Comparison of ENCODE assay signal across 10 cellular contexts in genomic region chr16:4404967-4405696, GRCh38. TPM values are rescaled to one million over a fixed set of nuclear protein-coding genes. Genes with fewer than 3 reads are reported as not detected.
A peak's percentile ranks its signal among the peaks of the same experiment; 100 is the strongest.
DNase-seq lines count a peak whose midpoint lies in the region; ATAC-seq, FAIRE-seq and TF ChIP-seq lines count a peak whose summit lies in the region.
"Had no signal": no experiment of that assay in that cellular context is flagged by ENCODE, and none has a peak within 500 bp of the region (broad histone marks: within the 10 kb centered on the region; RNA-seq: fewer than 3 reads in every experiment).

No MANE protein-coding gene starts in this region.

- no peak for TF ChIP-seq CTCF in K562 (IDR thresholded peaks at IDR 0.05 in 2 of 3, conservative IDR thresholded peaks at IDR 0.05 in 1 of 3; ENCODE audit: insufficient read depth in 2 of 3, low read depth in 1 of 3, low read length in 3 of 3)
- TF ChIP-seq CTCF in spleen (IDR thresholded peaks at IDR 0.05 in 8 of 11, conservative IDR thresholded peaks at IDR 0.05 in 3 of 11), result no peak

- peak overlapping the region; percentile 18 for H3K27ac Mint-ChIP-seq in activated naive CD4-positive, alpha-beta T cell treated with anti-CD3 and anti-CD28 coated beads, Interleukin-2, amount 50 U/mL, for 24 hours

- intact Hi-C loops in K562 (cut with micrococcal nuclease) (loop anchor here (5.0 to 10.0 kb wide), 3 partner anchors 143 to 420 kb away; no protein-coding TSS in a partner anchor), spleen (cut with DNase I; ENCODE audit: low total_unique reads) (loop anchor here (5.0 kb wide), 1 partner anchor 48 kb away; no protein-coding TSS in a partner anchor)

- POLR2A ChIA-PET in K562 (lab: Yijun Ruan, JAX), result interaction anchor here (0.6 to 4.7 kb wide), 7 partner anchors 10 to 1712 kb away, joined by 3 to 35 read pairs (median 3); partner anchors contain the start of gene CORO7

- peaks cover 0 to 32% of the 10 kb centered on the region in 2 experiments; a peak in 2 of 5 replicates for H3K4me1 ChIP-seq in K562 (replicated peaks in 1 of 2; ENCODE audit: control insufficient read depth in 2 of 2, insufficient read depth in 2 of 2, low read length in 2 of 2)
- H3K4me1 ChIP-seq in spleen, result peaks cover 0 to 51% (median 13%) of the 10 kb centered on the region in 6 donors

- TF ChIP-seq POLR2A in K562 (conservative IDR thresholded peaks at IDR 0.05) (no peak), spleen (IDR thresholded peaks at IDR 0.05) (no peak)

- H3K27me3 Mint-ChIP-seq in activated naive CD4-positive, alpha-beta T cell treated with anti-CD3 and anti-CD28 coated beads, Interleukin-2, amount 50 U/mL, for 24 hours, result no peaks in the 10 kb centered on the region

- peaks cover 81% of the 10 kb centered on the region; the same call in 2 of the 3 replicates for H3K36me3 ChIP-seq in K562 (ENCODE audit: control insufficient read depth, insufficient read depth, low read length)
- peaks cover 0 to 100% (median 95%) of the 10 kb centered on the region in 6 donors for H3K36me3 ChIP-seq in spleen

- H3K4me3 ChIP-seq in K562 (no peak overlapping the region), spleen (no peak overlapping the region)
- H3K4me3 ChIP-seq: gastrocnemius medialis, testis had no signal

- H4K20me1 ChIP-seq in K562 (replicated peaks; ENCODE audit: control insufficient read depth, insufficient read depth, low read length), result peaks cover 17% of the 10 kb centered on the region

- H3K9ac ChIP-seq in K562 (ENCODE audit: insufficient read depth in 1 of 2, low read depth in 2 of 2, low read length in 2 of 2), result peak overlapping the region in 1 of 2 experiments; percentile 43; a peak in 2 of 4 replicates

- H2AFZ ChIP-seq in K562 (ENCODE audit: low read depth, low read length), result no peak overlapping the region

- H3K79me2 ChIP-seq in K562 (ENCODE audit: control insufficient read depth, insufficient read depth, low read length), result no peaks in the 10 kb centered on the region; the same call in 2 of the 3 replicates

- no peak for DNase-seq in activated naive CD4-positive, alpha-beta T cell treated with anti-CD3 and anti-CD28 coated beads, Interleukin-2, amount 50 U/mL, for 16 hours
- DNase-seq in K562 (ENCODE audit: extremely low read depth in 1 of 4, low spot score in 3 of 4), result no peak
- peak; percentile 77 for DNase-seq in spleen
- no peak for DNase-seq in NCI-H345 (lab: John Stamatoyannopoulos, UW)
- DNase-seq: gastrocnemius medialis, midbrain, NCI-H524 treated with DMSO at 0.1 percent for 48 hours had no signal

- CTCF ChIA-PET in K562 (lab: Yijun Ruan, JAX; ENCODE audit: low intra/inter-chr PET ratio), result interaction anchor here (0.7 to 6.4 kb wide), 4 partner anchors 46 to 151 kb away, joined by 3 to 70 read pairs (median 6); no protein-coding TSS in a partner anchor

- FAIRE-seq in K562 (lab: Jason Lieb, UNC), result no peak

- WGBS in K562 (ENCODE audit: insufficient coverage, low coverage, missing lambda C conversion rate), result 92% methylated on average over 24 of the region's 24 CpGs
- 86 to 96% (median 90%) methylated on average over 15 to 24 of the region's 24 CpGs for WGBS in spleen, 5 donors

- H3K27me3 ChIP-seq in K562 (ENCODE audit: control insufficient read depth in 2 of 2, insufficient read depth in 2 of 2, low read length in 2 of 2) (no peaks in the 10 kb centered on the region), spleen (replicated peaks in 1 of 7) (no peaks in the 10 kb centered on the region)
- H3K27me3 ChIP-seq: gastrocnemius medialis, testis had no signal

- H3K4me1 Mint-ChIP-seq in activated naive CD4-positive, alpha-beta T cell treated with anti-CD3 and anti-CD28 coated beads, Interleukin-2, amount 50 U/mL, for 24 hours, result peaks cover 7% of the 10 kb centered on the region

- H3K9me3 ChIP-seq in K562 (replicated peaks; ENCODE audit: control insufficient read depth, insufficient read depth, low read depth, low read length) (no peaks in the 10 kb centered on the region), spleen (no peaks in the 10 kb centered on the region)
- H3K9me3 ChIP-seq: gastrocnemius medialis, testis had no signal

- ATAC-seq in K562 (no peak), GM21528 (IDR thresholded peaks at IDR 0.05; ENCODE audit: low FRiP score, unreplicated experiment) (no peak)
- ATAC-seq: gastrocnemius medialis had no signal

- H3K9me3 Mint-ChIP-seq in activated naive CD4-positive, alpha-beta T cell treated with anti-CD3 and anti-CD28 coated beads, Interleukin-2, amount 50 U/mL, for 24 hours, result no peaks in the 10 kb centered on the region

- BruUV-seq in K562 (replicated peaks; lab: Mats Ljungman, UMichigan), result no TSS peak

- no peak overlapping the region for H3K4me2 ChIP-seq in K562 (ENCODE audit: insufficient read depth, low read length)

- H3K36me3 Mint-ChIP-seq in activated naive CD4-positive, alpha-beta T cell treated with anti-CD3 and anti-CD28 coated beads, Interleukin-2, amount 50 U/mL, for 24 hours, result peaks cover 7% of the 10 kb centered on the region

- H3K4me3 Mint-ChIP-seq in activated naive CD4-positive, alpha-beta T cell treated with anti-CD3 and anti-CD28 coated beads, Interleukin-2, amount 50 U/mL, for 24 hours, result no peak overlapping the region

- TF ChIP-seq EP300 in K562 (IDR thresholded peaks at IDR 0.05; ENCODE audit: low read length), result no peak

- H3K9me1 ChIP-seq in K562 (ENCODE audit: control insufficient read depth, insufficient read depth, low read length), result no peaks in the 10 kb centered on the region

- H3K27ac ChIP-seq in K562 (ENCODE audit: extremely low read depth, low read depth, low read length) (no peak overlapping the region), spleen (no peak overlapping the region)
- H3K27ac ChIP-seq: gastrocnemius medialis, testis had no signal

- in situ Hi-C loops in K562 (cut with MboI), result loop anchor here (5.0 kb wide), 1 partner anchor 43 kb away; no protein-coding TSS in a partner anchor

- TF ChIP-seq RAD21 in K562 (CRISPR knock-in tag; conservative IDR thresholded peaks at IDR 0.05 in 1 of 2, IDR thresholded peaks at IDR 0.05 in 1 of 2), result no peak

RNA-seq across cellular contexts. Expression of gene CORO7, which starts 11.3 kb away (rescaled TPM):
- total RNA-seq in K562 (2011; cell fraction: chromatin; rRNA removed; ENCODE audit: low replicate concordance), result 91.2 and 301 TPM in 2 replicates
- 159 and 160 TPM in 2 replicates for total RNA-seq in K562 (2011; cell fraction: nucleolus; rRNA removed)
- 112 and 116 TPM in 2 replicates for total RNA-seq in K562 (2011; cell fraction: nucleoplasm; rRNA removed)
- total RNA-seq in K562 (2014; rRNA removed) (30.5 and 37.8 TPM in 2 replicates), K562 (2014; rRNA removed; fragmentation: Illumina TruSeq; extraction: Trizol) (6.9 and 8.5 TPM in 2 replicates), K562 (2015; rRNA removed; fragmentation: Illumina TruSeq; extraction: Trizol) (18.7 and 21.0 TPM in 2 replicates), K562 (2021) (67.0 and 77.2 TPM in 2 replicates), spleen (100 to 1,000 TPM in 6 of 7 donors, 10 to 100 TPM in 1; 89.9 to 177 (median 149) TPM)
- polyA plus RNA-seq in K562 (2011; rRNA removed) (15.4 and 35.9 TPM in 2 replicates), K562 (2014; fragmentation: Illumina TruSeq; extraction: Trizol) (21.6 and 29.6 TPM in 2 replicates), K562 (2014; fragmentation: Nextera tagmentation; extraction: Ambion mirVana) (under 1 TPM; 0.45 to 0.51 TPM), K562 (2014; rRNA removed) (54.1 and 63.1 TPM in 2 replicates), spleen (10 to 100 TPM; 29.7 to 70.6 (median 50.5) TPM)
- 17.5 and 26.3 TPM in 2 replicates for polyA plus RNA-seq in K562 (2011; cell fraction: cytosol; rRNA removed)
- 184 and 367 TPM in 2 replicates for polyA plus RNA-seq in K562 (2011; cell fraction: nucleus; rRNA removed)
- polyA plus RNA-seq in K562 (2012), result 31.1 and 80.3 TPM in 2 replicates
- 11.1 and 17.7 TPM in 2 replicates for polyA minus RNA-seq in K562 (2011; rRNA and poly(A)+ RNA removed)
- 33.7 and 44.1 TPM in 2 replicates for polyA minus RNA-seq in K562 (2011; cell fraction: cytosol; rRNA and poly(A)+ RNA removed)
- polyA minus RNA-seq in K562 (2011; cell fraction: nucleus; rRNA and poly(A)+ RNA removed), result 52.4 and 63.5 TPM in 2 replicates

RNA-seq across cellular contexts. Expression of gene DNAJA3, which starts 20.5 kb away (rescaled TPM):
- total RNA-seq in K562 (2011; cell fraction: chromatin; rRNA removed; ENCODE audit: low replicate concordance), result 136 and 226 TPM in 2 replicates
- total RNA-seq in K562 (2011; cell fraction: nucleolus; rRNA removed), result 126 and 149 TPM in 2 replicates
- 142 and 159 TPM in 2 replicates for total RNA-seq in K562 (2011; cell fraction: nucleoplasm; rRNA removed)
- total RNA-seq in K562 (2014; rRNA removed) (105 and 143 TPM in 2 replicates), K562 (2014; rRNA removed; fragmentation: Illumina TruSeq; extraction: Trizol) (59.6 and 64.7 TPM in 2 replicates), K562 (2015; rRNA removed; fragmentation: Illumina TruSeq; extraction: Trizol) (77.0 and 78.4 TPM in 2 replicates), K562 (2021) (86.1 and 86.6 TPM in 2 replicates), spleen (10 to 100 TPM; 30.0 to 47.6 (median 35.5) TPM)
- polyA plus RNA-seq in K562 (2011; rRNA removed) (67.0 and 79.0 TPM in 2 replicates), K562 (2014; fragmentation: Illumina TruSeq; extraction: Trizol) (80.0 and 88.3 TPM in 2 replicates), K562 (2014; fragmentation: Nextera tagmentation; extraction: Ambion mirVana) (10 to 100 TPM in 1 of 2 experiments, 1 to 10 TPM in 1; 8.1 to 14.1 TPM), K562 (2014; rRNA removed) (91.2 and 121 TPM in 2 replicates), spleen (10 to 100 TPM; 16.9 to 36.7 (median 20.7) TPM)
- polyA plus RNA-seq in K562 (2011; cell fraction: cytosol; rRNA removed), result 67.8 and 77.0 TPM in 2 replicates
- 144 and 165 TPM in 2 replicates for polyA plus RNA-seq in K562 (2011; cell fraction: nucleus; rRNA removed)
- 62.5 and 74.7 TPM in 2 replicates for polyA plus RNA-seq in K562 (2012)
- polyA minus RNA-seq in K562 (2011; rRNA and poly(A)+ RNA removed), result 40.6 and 53.4 TPM in 2 replicates
- 33.4 and 38.2 TPM in 2 replicates for polyA minus RNA-seq in K562 (2011; cell fraction: cytosol; rRNA and poly(A)+ RNA removed)
- 41.6 and 64.8 TPM in 2 replicates for polyA minus RNA-seq in K562 (2011; cell fraction: nucleus; rRNA and poly(A)+ RNA removed)

RNA-seq across cellular contexts. Expression of gene VASN, which starts 33.5 kb away (rescaled TPM):
- 1.2 and 9.8 TPM in 2 replicates for total RNA-seq in K562 (2011; cell fraction: chromatin; rRNA removed; ENCODE audit: low replicate concordance)
- total RNA-seq in K562 (2011; cell fraction: nucleolus; rRNA removed), result 10.1 and 15.2 TPM in 2 replicates
- total RNA-seq in K562 (2011; cell fraction: nucleoplasm; rRNA removed), result 3.7 and 5.7 TPM in 2 replicates
- 1.7 and 2.2 TPM in 2 replicates for total RNA-seq in K562 (2014; rRNA removed)
- total RNA-seq in K562 (2014; rRNA removed; fragmentation: Illumina TruSeq; extraction: Trizol), result 0.06 and 0.07 TPM in 2 replicates
- total RNA-seq in K562 (2015; rRNA removed; fragmentation: Illumina TruSeq; extraction: Trizol), result 0.51 and 1.1 TPM in 2 replicates
- total RNA-seq in K562 (2021), result 2.4 and 2.5 TPM in 2 replicates
- 0.31 and 1.2 TPM in 2 replicates for polyA plus RNA-seq in K562 (2011; rRNA removed)
- 0.78 and 3.2 TPM in 2 replicates for polyA plus RNA-seq in K562 (2011; cell fraction: cytosol; rRNA removed)
- 1.2 and 2.6 TPM in 2 replicates for polyA plus RNA-seq in K562 (2011; cell fraction: nucleus; rRNA removed)
- polyA plus RNA-seq in K562 (2012), result 2.9 and 6.1 TPM in 2 replicates
- 0.16 and 0.42 TPM in 2 replicates for polyA plus RNA-seq in K562 (2014; fragmentation: Illumina TruSeq; extraction: Trizol)
- under 1 TPM in 1 of 2 experiments, not detected in 1; 0.01 TPM for polyA plus RNA-seq in K562 (2014; fragmentation: Nextera tagmentation; extraction: Ambion mirVana)
- 0.78 and 0.90 TPM in 2 replicates for polyA plus RNA-seq in K562 (2014; rRNA removed)
- polyA minus RNA-seq in K562 (2011; rRNA and poly(A)+ RNA removed), result 0.56 and 0.63 TPM in 2 replicates
- 1.1 and 2.8 TPM in 2 replicates for polyA minus RNA-seq in K562 (2011; cell fraction: cytosol; rRNA and poly(A)+ RNA removed)
- 3.4 and 6.3 TPM in 2 replicates for polyA minus RNA-seq in K562 (2011; cell fraction: nucleus; rRNA and poly(A)+ RNA removed)
- total RNA-seq in spleen, result 10 to 100 TPM in 5 of 7 donors, 1 to 10 TPM in 2; 7.4 to 24.9 (median 15.6) TPM
- polyA plus RNA-seq in spleen, result 1 to 10 TPM; 2.0 to 6.3 (median 5.2) TPM

RNA-seq across cellular contexts. Expression of gene PAM16, which starts 54.0 kb away (rescaled TPM):
- total RNA-seq in K562 (2011; cell fraction: chromatin; rRNA removed; ENCODE audit: low replicate concordance), result 70.0 and 135 TPM in 2 replicates
- 74.5 and 92.1 TPM in 2 replicates for total RNA-seq in K562 (2011; cell fraction: nucleolus; rRNA removed)
- total RNA-seq in K562 (2011; cell fraction: nucleoplasm; rRNA removed), result 76.8 and 107 TPM in 2 replicates
- total RNA-seq in K562 (2014; rRNA removed) (173 and 213 TPM in 2 replicates), K562 (2014; rRNA removed; fragmentation: Illumina TruSeq; extraction: Trizol) (32.6 and 38.7 TPM in 2 replicates), K562 (2015; rRNA removed; fragmentation: Illumina TruSeq; extraction: Trizol) (48.4 and 56.1 TPM in 2 replicates), K562 (2021) (123 and 150 TPM in 2 replicates), spleen (10 to 100 TPM; 26.7 to 45.9 (median 30.1) TPM)
- polyA plus RNA-seq in K562 (2011; rRNA removed) (79.3 and 88.9 TPM in 2 replicates), K562 (2014; fragmentation: Illumina TruSeq; extraction: Trizol) (49.0 and 66.3 TPM in 2 replicates), K562 (2014; fragmentation: Nextera tagmentation; extraction: Ambion mirVana) (10 to 100 TPM; 41.5 to 81.1 TPM), K562 (2014; rRNA removed) (243 and 273 TPM in 2 replicates), spleen (10 to 100 TPM; 65.5 to 88.8 (median 84.8) TPM)
- polyA plus RNA-seq in K562 (2011; cell fraction: cytosol; rRNA removed), result 175 and 283 TPM in 2 replicates
- 85.0 and 101 TPM in 2 replicates for polyA plus RNA-seq in K562 (2011; cell fraction: nucleus; rRNA removed)
- 96.6 and 100 TPM in 2 replicates for polyA plus RNA-seq in K562 (2012)
- polyA minus RNA-seq in K562 (2011; rRNA and poly(A)+ RNA removed), result 10.6 and 11.8 TPM in 2 replicates
- polyA minus RNA-seq in K562 (2011; cell fraction: cytosol; rRNA and poly(A)+ RNA removed), result 19.8 and 22.7 TPM in 2 replicates
- polyA minus RNA-seq in K562 (2011; cell fraction: nucleus; rRNA and poly(A)+ RNA removed), result 10.8 and 13.7 TPM in 2 replicates
